ENCODE assay signal across 8 cellular contexts in genomic region chr13:20525144-20525600, GRCh38. TPM values are rescaled to one million over a fixed set of nuclear protein-coding genes. Genes with fewer than 3 reads are reported as not detected.
A peak's percentile ranks its signal among the peaks of the same experiment; 100 is the strongest.
DNase-seq lines count a peak whose midpoint lies in the region; ATAC-seq and TF ChIP-seq lines count a peak whose summit lies in the region.

No MANE protein-coding gene starts in this region.

- WGBS in heart right ventricle, 2 donors = 1 to 3% methylated on average over 35 to 37 of the region's 37 CpGs
- WGBS in ovary, 3 donors = 2 to 3% (median 3%) methylated on average over 24 to 37 of the region's 37 CpGs

- peaks cover 28% of the 10 kb centered on the region for H3K4me1 Mint-ChIP-seq in CD4-positive, alpha-beta T cell (ENCODE audit: low read depth)
- H3K4me1 Mint-ChIP-seq in activated naive CD8-positive, alpha-beta T cell treated with anti-CD3 and anti-CD28 coated beads for 36 hours = peaks cover 28% of the 10 kb centered on the region

- POLR2A ChIA-PET in CD4-positive, alpha-beta T cell (lab: Charles Lee) = interaction anchor here (0.5 to 2.2 kb wide), 5 partner anchors 16 to 1257 kb away, joined by 3 to 15 read pairs (median 3); no protein-coding TSS in a partner anchor

- H3K4me3 ChIP-seq in LNCaP clone FGC (ENCODE audit: low read depth, low read length) (peak overlapping the region; percentile 71), heart right ventricle (peak overlapping the region; percentile 55 to 99 (median 90)), ovary (peak overlapping the region; percentile 81)

- no peaks in the 10 kb centered on the region for H3K9me3 ChIP-seq in CD4-positive, alpha-beta T cell (ENCODE audit: control insufficient read depth, low read length)
- H3K9me3 ChIP-seq in heart right ventricle = no peaks in the 10 kb centered on the region
- no peaks in the 10 kb centered on the region for H3K9me3 ChIP-seq in ovary

- no peak for TF ChIP-seq EP300 in ovary (IDR thresholded peaks at IDR 0.05)

- no peak for TF ChIP-seq CTCF in CD4-positive, alpha-beta T cell (IDR thresholded peaks at IDR 0.05)
- TF ChIP-seq CTCF in LNCaP clone FGC (IDR thresholded peaks at IDR 0.05; ENCODE audit: control insufficient read depth, extremely low read depth, insufficient read depth) (no peak), heart right ventricle (IDR thresholded peaks at IDR 0.05) (no peak), ovary (IDR thresholded peaks at IDR 0.05) (no peak)

- TF ChIP-seq POLR2A in ovary (IDR thresholded peaks at IDR 0.05) = no peak

- peaks cover 0 to 26% (median 12%) of the 10 kb centered on the region in 9 donors for H3K4me1 ChIP-seq in heart right ventricle
- peaks cover 3% of the 10 kb centered on the region for H3K4me1 ChIP-seq in ovary (ENCODE audit: insufficient read depth)

- CTCF ChIA-PET in CD4-positive, alpha-beta T cell (lab: Charles Lee) = no interaction called here

- no peak for ATAC-seq in CD4-positive, alpha-beta T cell (ENCODE audit: poor library complexity)
- ATAC-seq in GM21390 (IDR thresholded peaks at IDR 0.05; ENCODE audit: unreplicated experiment) (peak; percentile 25), heart right ventricle (peak; percentile 7 to 37 (median 20))

- peak overlapping the region; percentile 87 for H3K4me3 Mint-ChIP-seq in CD4-positive, alpha-beta T cell
- H3K4me3 Mint-ChIP-seq in activated naive CD8-positive, alpha-beta T cell treated with anti-CD3 and anti-CD28 coated beads for 36 hours = peak overlapping the region; percentile 80

- H3K36me3 Mint-ChIP-seq in CD4-positive, alpha-beta T cell (ENCODE audit: low read depth) = no peaks in the 10 kb centered on the region
- no peaks in the 10 kb centered on the region for H3K36me3 Mint-ChIP-seq in activated naive CD8-positive, alpha-beta T cell treated with anti-CD3 and anti-CD28 coated beads for 36 hours

- H3K27me3 ChIP-seq in CD4-positive, alpha-beta T cell (ENCODE audit: control insufficient read depth, insufficient read depth, low read length) = no peaks in the 10 kb centered on the region
- H3K27me3 ChIP-seq in heart right ventricle (no peaks in the 10 kb centered on the region), ovary (no peaks in the 10 kb centered on the region)

- no peaks in the 10 kb centered on the region for H3K36me3 ChIP-seq in heart right ventricle
- no peaks in the 10 kb centered on the region for H3K36me3 ChIP-seq in ovary

- intact Hi-C loops in CD4-positive, alpha-beta T cell (cut with DNase I, micrococcal nuclease) = loop anchor here (2.0 to 10.0 kb wide), 5 partner anchors 40 to 250 kb away; partner anchors contain the start of genes EEF1AKMT1 (in 2 of the 2), IFT88 (in 1 of the 2) and IL17D (in 1 of the 2)
- intact Hi-C loops in heart right ventricle (cut with DNase I) = loop anchor here in 5 of 10 donors (2.0 to 5.0 kb wide), 2 partner anchors 42 kb away; partner anchors contain the start of gene IFT88 (in 5 of the 5)
- intact Hi-C loops in ovary (cut with DNase I) = no loop called here

- H3K27me3 Mint-ChIP-seq in CD4-positive, alpha-beta T cell = peaks cover under 1% of the 10 kb centered on the region
- H3K27me3 Mint-ChIP-seq in activated naive CD8-positive, alpha-beta T cell treated with anti-CD3 and anti-CD28 coated beads for 36 hours = peaks cover 6% of the 10 kb centered on the region

- peak in 6 of 10 experiments; percentile 3 to 43 (median 14) for DNase-seq in CD4-positive, alpha-beta T cell
- DNase-seq in LNCaP clone FGC (ENCODE audit: low read depth) (no peak), heart right ventricle (peak in 1 of 2 donors; percentile 39), ovary (peak; percentile 13 to 38 (median 26)), DMS114 treated with DMSO at 0.1 percent for 48 hours (lab: John Stamatoyannopoulos, UW; ENCODE audit: unreplicated experiment) (no peak), epidermal melanocyte (ENCODE audit: insufficient read length, low spot score) (no peak)
- peak; percentile 28 for DNase-seq in activated naive CD8-positive, alpha-beta T cell treated with anti-CD3 and anti-CD28 coated beads for 36 hours

- no peaks in the 10 kb centered on the region for H3K9me3 Mint-ChIP-seq in CD4-positive, alpha-beta T cell
- no peaks in the 10 kb centered on the region for H3K9me3 Mint-ChIP-seq in activated naive CD8-positive, alpha-beta T cell treated with anti-CD3 and anti-CD28 coated beads for 36 hours

- no peak overlapping the region for H3K27ac ChIP-seq in CD4-positive, alpha-beta T cell (ENCODE audit: low read depth, low read length)
- H3K27ac ChIP-seq in heart right ventricle (peak overlapping the region in 9 of 10 donors; percentile 79 to 96 (median 89)), ovary (no peak overlapping the region)

- peak overlapping the region; percentile 51 for H3K27ac Mint-ChIP-seq in CD4-positive, alpha-beta T cell
- H3K27ac Mint-ChIP-seq in activated naive CD8-positive, alpha-beta T cell treated with anti-CD3 and anti-CD28 coated beads for 36 hours = no peak overlapping the region

RNA-seq across cellular contexts. Expression of gene CRYL1, which starts 0.5 kb away (rescaled TPM):
- 1 to 10 TPM; 7.9 to 8.0 TPM for total RNA-seq in CD4-positive, alpha-beta T cell
- total RNA-seq in activated naive CD8-positive, alpha-beta T cell treated with anti-CD3 and anti-CD28 coated beads for 36 hours = 1 to 10 TPM; 5.0 to 5.2 TPM
- 10 to 100 TPM; 21.3 to 27.3 (median 23.7) TPM for total RNA-seq in heart right ventricle
- polyA plus RNA-seq in heart right ventricle = 10 to 100 TPM; 10.1 to 16.7 TPM
- 10 to 100 TPM; 17.3 to 41.7 (median 25.8) TPM for total RNA-seq in ovary
- 10 to 100 TPM; 23.1 to 34.4 TPM for polyA plus RNA-seq in ovary

RNA-seq across cellular contexts. Expression of gene IFT88, which starts 41.8 kb away (rescaled TPM):
- 1 to 10 TPM; 9.0 to 9.5 TPM for total RNA-seq in CD4-positive, alpha-beta T cell
- 1 to 10 TPM; 3.9 to 4.0 TPM for total RNA-seq in activated naive CD8-positive, alpha-beta T cell treated with anti-CD3 and anti-CD28 coated beads for 36 hours
- total RNA-seq in heart right ventricle (10 to 100 TPM in 2 of 10 donors, 1 to 10 TPM in 8; 6.4 to 13.6 (median 7.6) TPM), ovary (10 to 100 TPM; 18.0 to 30.6 (median 23.9) TPM)
- polyA plus RNA-seq in heart right ventricle (1 to 10 TPM; 5.9 to 6.4 TPM), ovary (10 to 100 TPM; 12.1 to 14.6 TPM)

Comparison
In these comparisons a context has a peak if more than half of its experiments do, and no peak if none do; other contexts are left out.
1. DNase-seq: peak in CD4-positive, alpha-beta T cell (6 of 10), activated naive CD8-positive, alpha-beta T cell treated with anti-CD3 and anti-CD28 coated beads for 36 hours (single experiment) and ovary (5 of 5); none in LNCaP clone FGC (single experiment), DMS114 treated with DMSO at 0.1 percent for 48 hours (single experiment) and epidermal melanocyte (single experiment).
2. H3K27ac ChIP-seq: peak in heart right ventricle (9 of 10); none in CD4-positive, alpha-beta T cell (single experiment) and ovary (0 of 2).
3. intact Hi-C loops: an anchor here in CD4-positive, alpha-beta T cell (2.0 to 10.0 kb wide); none called in ovary.
4. Peak in every context shown above with its lines, with median percentiles within 50 percentile points of each other: H3K4me3 ChIP-seq.